1 cellular context compared by ENCODE assay signal in the genomic region with DNA sequence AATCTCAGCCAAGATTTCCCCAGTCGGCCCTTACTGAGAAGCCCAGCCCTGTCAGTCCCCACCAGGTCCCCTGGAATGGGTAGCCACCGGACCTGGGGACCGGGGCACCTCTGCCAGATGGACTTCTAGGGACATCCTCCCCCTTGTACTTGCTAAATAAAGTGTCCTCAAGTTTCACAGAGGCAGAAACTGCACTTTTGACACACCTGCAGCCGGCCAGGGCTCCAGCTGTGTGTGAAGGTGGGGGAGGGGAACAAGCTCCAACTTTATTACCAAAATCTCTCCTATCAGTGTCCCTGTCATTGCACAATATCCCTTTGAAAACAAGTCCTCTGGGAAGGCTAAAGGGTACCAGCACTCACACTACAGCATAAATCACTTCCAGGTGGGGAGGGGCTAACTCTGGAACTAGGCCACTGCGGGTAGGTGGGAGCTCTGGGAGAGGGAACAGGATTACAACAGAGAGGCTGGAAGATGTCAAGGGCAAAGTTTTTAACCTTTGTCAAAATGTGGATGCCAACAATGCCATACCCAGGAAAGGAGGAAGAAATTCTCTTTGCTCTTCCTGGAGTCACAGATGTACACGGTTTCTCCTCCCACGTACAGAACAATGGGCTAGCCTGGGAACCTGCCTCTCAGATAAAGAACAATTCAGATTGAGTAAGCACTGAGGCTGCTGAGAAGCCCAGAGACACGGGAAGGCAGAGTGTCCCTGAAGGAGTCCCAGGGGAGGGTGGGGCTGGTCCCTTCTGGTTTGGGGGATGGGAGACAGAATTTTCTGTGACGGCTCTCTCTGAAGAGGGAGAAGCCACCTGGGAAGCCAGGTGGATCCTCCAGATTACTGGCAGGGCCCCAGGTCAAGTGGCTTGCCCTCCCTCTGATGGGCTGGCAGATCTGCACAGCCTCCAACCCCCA.
A peak's percentile ranks its signal among the peaks of the same experiment; 100 is the strongest.
TF ChIP-seq lines count a peak whose summit lies in the region.

No MANE protein-coding gene starts in this region.

TF ChIP-seq in HepG2, 621 proteins besides CTCF, POLR2A, EP300 and RAD21 (continued from another document and continues in another):
- TF ChIP-seq, protein P1, sequence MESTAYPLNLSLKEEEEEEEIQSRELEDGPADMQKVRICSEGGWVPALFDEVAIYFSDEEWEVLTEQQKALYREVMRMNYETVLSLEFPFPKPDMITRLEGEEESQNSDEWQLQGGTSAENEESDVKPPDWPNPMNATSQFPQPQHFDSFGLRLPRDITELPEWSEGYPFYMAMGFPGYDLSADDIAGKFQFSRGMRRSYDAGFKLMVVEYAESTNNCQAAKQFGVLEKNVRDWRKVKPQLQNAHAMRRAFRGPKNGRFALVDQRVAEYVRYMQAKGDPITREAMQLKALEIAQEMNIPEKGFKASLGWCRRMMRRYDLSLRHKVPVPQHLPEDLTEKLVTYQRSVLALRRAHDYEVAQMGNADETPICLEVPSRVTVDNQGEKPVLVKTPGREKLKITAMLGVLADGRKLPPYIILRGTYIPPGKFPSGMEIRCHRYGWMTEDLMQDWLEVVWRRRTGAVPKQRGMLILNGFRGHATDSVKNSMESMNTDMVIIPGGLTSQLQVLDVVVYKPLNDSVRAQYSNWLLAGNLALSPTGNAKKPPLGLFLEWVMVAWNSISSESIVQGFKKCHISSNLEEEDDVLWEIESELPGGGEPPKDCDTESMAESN (CRISPR knock-in tag; conservative IDR thresholded peaks at IDR 0.05) = peak; percentile 79; the same call in 1 of the 2 replicates
- TF ChIP-seq ZNF101 (CRISPR knock-in tag; IDR thresholded peaks at IDR 0.05; ENCODE audit: borderline replicate concordance, low read depth) (no peak), CBX1 (IDR thresholded peaks at IDR 0.05; ENCODE audit: low read depth) (no peak), KLF12 (CRISPR knock-in tag; IDR thresholded peaks at IDR 0.05; ENCODE audit: borderline replicate concordance) (peak; percentile 65; the same call in 1 of the 2 replicates), ZNF10 (CRISPR knock-in tag; IDR thresholded peaks at IDR 0.05; ENCODE audit: borderline replicate concordance, low read depth) (no peak), ZBTB7A (CRISPR knock-in tag; IDR thresholded peaks at IDR 0.05) (peak; percentile 64; the same call in 1 of the 2 replicates), NCOR1 (IDR thresholded peaks at IDR 0.05; ENCODE audit: borderline replicate concordance, low read length) (peak; percentile 78), HNRNPK (IDR thresholded peaks at IDR 0.05; ENCODE audit: low read depth, low read length, poor library complexity, severe bottlenecking) (no peak), ZNF232 (CRISPR knock-in tag; IDR thresholded peaks at IDR 0.05; ENCODE audit: borderline replicate concordance) (peak; percentile 55; the same call in 1 of the 2 replicates), NR2F6 (IDR thresholded peaks at IDR 0.05) (peak; percentile 93), NR2F6 (CRISPR knock-in tag; IDR thresholded peaks at IDR 0.05) (peak; percentile 87), ZFP62 (CRISPR knock-in tag; IDR thresholded peaks at IDR 0.05) (no peak), ZBTB42 (CRISPR knock-in tag; IDR thresholded peaks at IDR 0.05) (peak; percentile 83; the same call in 1 of the 2 replicates), PAWR (CRISPR knock-in tag; IDR thresholded peaks at IDR 0.05; ENCODE audit: borderline replicate concordance) (no peak)
- TF ChIP-seq, protein P2, sequence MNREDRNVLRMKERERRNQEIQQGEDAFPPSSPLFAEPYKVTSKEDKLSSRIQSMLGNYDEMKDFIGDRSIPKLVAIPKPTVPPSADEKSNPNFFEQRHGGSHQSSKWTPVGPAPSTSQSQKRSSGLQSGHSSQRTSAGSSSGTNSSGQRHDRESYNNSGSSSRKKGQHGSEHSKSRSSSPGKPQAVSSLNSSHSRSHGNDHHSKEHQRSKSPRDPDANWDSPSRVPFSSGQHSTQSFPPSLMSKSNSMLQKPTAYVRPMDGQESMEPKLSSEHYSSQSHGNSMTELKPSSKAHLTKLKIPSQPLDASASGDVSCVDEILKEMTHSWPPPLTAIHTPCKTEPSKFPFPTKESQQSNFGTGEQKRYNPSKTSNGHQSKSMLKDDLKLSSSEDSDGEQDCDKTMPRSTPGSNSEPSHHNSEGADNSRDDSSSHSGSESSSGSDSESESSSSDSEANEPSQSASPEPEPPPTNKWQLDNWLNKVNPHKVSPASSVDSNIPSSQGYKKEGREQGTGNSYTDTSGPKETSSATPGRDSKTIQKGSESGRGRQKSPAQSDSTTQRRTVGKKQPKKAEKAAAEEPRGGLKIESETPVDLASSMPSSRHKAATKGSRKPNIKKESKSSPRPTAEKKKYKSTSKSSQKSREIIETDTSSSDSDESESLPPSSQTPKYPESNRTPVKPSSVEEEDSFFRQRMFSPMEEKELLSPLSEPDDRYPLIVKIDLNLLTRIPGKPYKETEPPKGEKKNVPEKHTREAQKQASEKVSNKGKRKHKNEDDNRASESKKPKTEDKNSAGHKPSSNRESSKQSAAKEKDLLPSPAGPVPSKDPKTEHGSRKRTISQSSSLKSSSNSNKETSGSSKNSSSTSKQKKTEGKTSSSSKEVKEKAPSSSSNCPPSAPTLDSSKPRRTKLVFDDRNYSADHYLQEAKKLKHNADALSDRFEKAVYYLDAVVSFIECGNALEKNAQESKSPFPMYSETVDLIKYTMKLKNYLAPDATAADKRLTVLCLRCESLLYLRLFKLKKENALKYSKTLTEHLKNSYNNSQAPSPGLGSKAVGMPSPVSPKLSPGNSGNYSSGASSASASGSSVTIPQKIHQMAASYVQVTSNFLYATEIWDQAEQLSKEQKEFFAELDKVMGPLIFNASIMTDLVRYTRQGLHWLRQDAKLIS (CRISPR knock-in tag; IDR thresholded peaks at IDR 0.05) = no peak
- TF ChIP-seq, protein P3, sequence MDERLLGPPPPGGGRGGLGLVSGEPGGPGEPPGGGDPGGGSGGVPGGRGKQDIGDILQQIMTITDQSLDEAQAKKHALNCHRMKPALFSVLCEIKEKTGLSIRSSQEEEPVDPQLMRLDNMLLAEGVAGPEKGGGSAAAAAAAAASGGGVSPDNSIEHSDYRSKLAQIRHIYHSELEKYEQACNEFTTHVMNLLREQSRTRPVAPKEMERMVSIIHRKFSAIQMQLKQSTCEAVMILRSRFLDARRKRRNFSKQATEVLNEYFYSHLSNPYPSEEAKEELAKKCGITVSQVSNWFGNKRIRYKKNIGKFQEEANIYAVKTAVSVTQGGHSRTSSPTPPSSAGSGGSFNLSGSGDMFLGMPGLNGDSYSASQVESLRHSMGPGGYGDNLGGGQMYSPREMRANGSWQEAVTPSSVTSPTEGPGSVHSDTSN (CRISPR knock-in tag; IDR thresholded peaks at IDR 0.05) = no peak
- TF ChIP-seq, protein P4, sequence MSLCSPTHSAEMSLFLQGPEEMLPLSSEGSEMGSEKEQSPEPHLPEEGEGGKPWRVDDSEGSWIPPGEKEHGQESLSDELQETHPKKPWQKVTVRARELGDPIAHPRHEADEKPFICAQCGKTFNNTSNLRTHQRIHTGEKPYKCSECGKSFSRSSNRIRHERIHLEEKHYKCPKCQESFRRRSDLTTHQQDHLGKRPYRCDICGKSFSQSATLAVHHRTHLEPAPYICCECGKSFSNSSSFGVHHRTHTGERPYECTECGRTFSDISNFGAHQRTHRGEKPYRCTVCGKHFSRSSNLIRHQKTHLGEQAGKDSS (CRISPR knock-in tag; IDR thresholded peaks at IDR 0.05; ENCODE audit: borderline replicate concordance, low read depth) = no peak
- TF ChIP-seq, protein P5, sequence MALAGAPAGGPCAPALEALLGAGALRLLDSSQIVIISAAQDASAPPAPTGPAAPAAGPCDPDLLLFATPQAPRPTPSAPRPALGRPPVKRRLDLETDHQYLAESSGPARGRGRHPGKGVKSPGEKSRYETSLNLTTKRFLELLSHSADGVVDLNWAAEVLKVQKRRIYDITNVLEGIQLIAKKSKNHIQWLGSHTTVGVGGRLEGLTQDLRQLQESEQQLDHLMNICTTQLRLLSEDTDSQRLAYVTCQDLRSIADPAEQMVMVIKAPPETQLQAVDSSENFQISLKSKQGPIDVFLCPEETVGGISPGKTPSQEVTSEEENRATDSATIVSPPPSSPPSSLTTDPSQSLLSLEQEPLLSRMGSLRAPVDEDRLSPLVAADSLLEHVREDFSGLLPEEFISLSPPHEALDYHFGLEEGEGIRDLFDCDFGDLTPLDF (CRISPR knock-in tag; IDR thresholded peaks at IDR 0.05) = no peak
- TF ChIP-seq, protein P6, sequence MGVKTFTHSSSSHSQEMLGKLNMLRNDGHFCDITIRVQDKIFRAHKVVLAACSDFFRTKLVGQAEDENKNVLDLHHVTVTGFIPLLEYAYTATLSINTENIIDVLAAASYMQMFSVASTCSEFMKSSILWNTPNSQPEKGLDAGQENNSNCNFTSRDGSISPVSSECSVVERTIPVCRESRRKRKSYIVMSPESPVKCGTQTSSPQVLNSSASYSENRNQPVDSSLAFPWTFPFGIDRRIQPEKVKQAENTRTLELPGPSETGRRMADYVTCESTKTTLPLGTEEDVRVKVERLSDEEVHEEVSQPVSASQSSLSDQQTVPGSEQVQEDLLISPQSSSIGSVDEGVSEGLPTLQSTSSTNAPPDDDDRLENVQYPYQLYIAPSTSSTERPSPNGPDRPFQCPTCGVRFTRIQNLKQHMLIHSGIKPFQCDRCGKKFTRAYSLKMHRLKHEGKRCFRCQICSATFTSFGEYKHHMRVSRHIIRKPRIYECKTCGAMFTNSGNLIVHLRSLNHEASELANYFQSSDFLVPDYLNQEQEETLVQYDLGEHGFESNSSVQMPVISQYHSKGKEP (CRISPR knock-in tag; IDR thresholded peaks at IDR 0.05) = no peak
- TF ChIP-seq, protein P7, sequence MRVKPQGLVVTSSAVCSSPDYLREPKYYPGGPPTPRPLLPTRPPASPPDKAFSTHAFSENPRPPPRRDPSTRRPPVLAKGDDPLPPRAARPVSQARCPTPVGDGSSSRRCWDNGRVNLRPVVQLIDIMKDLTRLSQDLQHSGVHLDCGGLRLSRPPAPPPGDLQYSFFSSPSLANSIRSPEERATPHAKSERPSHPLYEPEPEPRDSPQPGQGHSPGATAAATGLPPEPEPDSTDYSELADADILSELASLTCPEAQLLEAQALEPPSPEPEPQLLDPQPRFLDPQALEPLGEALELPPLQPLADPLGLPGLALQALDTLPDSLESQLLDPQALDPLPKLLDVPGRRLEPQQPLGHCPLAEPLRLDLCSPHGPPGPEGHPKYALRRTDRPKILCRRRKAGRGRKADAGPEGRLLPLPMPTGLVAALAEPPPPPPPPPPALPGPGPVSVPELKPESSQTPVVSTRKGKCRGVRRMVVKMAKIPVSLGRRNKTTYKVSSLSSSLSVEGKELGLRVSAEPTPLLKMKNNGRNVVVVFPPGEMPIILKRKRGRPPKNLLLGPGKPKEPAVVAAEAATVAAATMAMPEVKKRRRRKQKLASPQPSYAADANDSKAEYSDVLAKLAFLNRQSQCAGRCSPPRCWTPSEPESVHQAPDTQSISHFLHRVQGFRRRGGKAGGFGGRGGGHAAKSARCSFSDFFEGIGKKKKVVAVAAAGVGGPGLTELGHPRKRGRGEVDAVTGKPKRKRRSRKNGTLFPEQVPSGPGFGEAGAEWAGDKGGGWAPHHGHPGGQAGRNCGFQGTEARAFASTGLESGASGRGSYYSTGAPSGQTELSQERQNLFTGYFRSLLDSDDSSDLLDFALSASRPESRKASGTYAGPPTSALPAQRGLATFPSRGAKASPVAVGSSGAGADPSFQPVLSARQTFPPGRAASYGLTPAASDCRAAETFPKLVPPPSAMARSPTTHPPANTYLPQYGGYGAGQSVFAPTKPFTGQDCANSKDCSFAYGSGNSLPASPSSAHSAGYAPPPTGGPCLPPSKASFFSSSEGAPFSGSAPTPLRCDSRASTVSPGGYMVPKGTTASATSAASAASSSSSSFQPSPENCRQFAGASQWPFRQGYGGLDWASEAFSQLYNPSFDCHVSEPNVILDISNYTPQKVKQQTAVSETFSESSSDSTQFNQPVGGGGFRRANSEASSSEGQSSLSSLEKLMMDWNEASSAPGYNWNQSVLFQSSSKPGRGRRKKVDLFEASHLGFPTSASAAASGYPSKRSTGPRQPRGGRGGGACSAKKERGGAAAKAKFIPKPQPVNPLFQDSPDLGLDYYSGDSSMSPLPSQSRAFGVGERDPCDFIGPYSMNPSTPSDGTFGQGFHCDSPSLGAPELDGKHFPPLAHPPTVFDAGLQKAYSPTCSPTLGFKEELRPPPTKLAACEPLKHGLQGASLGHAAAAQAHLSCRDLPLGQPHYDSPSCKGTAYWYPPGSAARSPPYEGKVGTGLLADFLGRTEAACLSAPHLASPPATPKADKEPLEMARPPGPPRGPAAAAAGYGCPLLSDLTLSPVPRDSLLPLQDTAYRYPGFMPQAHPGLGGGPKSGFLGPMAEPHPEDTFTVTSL (CRISPR knock-in tag; IDR thresholded peaks at IDR 0.05; ENCODE audit: borderline replicate concordance) = 0 out of 2 replicates have a peak, but pooled peaks have one; percentile 48
- TF ChIP-seq, protein P8, sequence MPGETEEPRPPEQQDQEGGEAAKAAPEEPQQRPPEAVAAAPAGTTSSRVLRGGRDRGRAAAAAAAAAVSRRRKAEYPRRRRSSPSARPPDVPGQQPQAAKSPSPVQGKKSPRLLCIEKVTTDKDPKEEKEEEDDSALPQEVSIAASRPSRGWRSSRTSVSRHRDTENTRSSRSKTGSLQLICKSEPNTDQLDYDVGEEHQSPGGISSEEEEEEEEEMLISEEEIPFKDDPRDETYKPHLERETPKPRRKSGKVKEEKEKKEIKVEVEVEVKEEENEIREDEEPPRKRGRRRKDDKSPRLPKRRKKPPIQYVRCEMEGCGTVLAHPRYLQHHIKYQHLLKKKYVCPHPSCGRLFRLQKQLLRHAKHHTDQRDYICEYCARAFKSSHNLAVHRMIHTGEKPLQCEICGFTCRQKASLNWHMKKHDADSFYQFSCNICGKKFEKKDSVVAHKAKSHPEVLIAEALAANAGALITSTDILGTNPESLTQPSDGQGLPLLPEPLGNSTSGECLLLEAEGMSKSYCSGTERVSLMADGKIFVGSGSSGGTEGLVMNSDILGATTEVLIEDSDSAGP (CRISPR knock-in tag; IDR thresholded peaks at IDR 0.05; ENCODE audit: borderline replicate concordance) = no peak
- TF ChIP-seq, protein P9, sequence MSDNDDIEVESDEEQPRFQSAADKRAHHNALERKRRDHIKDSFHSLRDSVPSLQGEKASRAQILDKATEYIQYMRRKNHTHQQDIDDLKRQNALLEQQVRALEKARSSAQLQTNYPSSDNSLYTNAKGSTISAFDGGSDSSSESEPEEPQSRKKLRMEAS (IDR thresholded peaks at IDR 0.05) = peak; percentile 73; the same call in 1 of the 2 replicates
- TF ChIP-seq, protein P10, sequence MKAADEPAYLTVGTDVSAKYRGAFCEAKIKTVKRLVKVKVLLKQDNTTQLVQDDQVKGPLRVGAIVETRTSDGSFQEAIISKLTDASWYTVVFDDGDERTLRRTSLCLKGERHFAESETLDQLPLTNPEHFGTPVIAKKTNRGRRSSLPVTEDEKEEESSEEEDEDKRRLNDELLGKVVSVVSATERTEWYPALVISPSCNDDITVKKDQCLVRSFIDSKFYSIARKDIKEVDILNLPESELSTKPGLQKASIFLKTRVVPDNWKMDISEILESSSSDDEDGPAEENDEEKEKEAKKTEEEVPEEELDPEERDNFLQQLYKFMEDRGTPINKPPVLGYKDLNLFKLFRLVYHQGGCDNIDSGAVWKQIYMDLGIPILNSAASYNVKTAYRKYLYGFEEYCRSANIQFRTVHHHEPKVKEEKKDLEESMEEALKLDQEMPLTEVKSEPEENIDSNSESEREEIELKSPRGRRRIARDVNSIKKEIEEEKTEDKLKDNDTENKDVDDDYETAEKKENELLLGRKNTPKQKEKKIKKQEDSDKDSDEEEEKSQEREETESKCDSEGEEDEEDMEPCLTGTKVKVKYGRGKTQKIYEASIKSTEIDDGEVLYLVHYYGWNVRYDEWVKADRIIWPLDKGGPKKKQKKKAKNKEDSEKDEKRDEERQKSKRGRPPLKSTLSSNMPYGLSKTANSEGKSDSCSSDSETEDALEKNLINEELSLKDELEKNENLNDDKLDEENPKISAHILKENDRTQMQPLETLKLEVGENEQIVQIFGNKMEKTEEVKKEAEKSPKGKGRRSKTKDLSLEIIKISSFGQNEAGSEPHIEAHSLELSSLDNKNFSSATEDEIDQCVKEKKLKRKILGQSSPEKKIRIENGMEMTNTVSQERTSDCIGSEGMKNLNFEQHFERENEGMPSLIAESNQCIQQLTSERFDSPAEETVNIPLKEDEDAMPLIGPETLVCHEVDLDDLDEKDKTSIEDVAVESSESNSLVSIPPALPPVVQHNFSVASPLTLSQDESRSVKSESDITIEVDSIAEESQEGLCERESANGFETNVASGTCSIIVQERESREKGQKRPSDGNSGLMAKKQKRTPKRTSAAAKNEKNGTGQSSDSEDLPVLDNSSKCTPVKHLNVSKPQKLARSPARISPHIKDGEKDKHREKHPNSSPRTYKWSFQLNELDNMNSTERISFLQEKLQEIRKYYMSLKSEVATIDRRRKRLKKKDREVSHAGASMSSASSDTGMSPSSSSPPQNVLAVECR (CRISPR knock-in tag; IDR thresholded peaks at IDR 0.05; ENCODE audit: borderline replicate concordance) = peak; percentile 69; the same call in 1 of the 2 replicates
